In genomic region chr10:70761031-70761601, GRCh38 we compare ENCODE assay signal across 14 cellular contexts. TPM values are rescaled to one million over a fixed set of nuclear protein-coding genes. Genes with fewer than 3 reads are reported as not detected.
DNase-seq lines count a peak whose midpoint lies in the region; ATAC-seq and TF ChIP-seq lines count a peak whose summit lies in the region.
"Had no signal": no experiment of that assay in that cellular context is flagged by ENCODE, and none has a peak within 500 bp of the region (broad histone marks: within the 10 kb centered on the region; RNA-seq: fewer than 3 reads in every experiment).

No MANE protein-coding gene starts in this region.

- 83 to 85% methylated on average over 6 of the region's 7 CpGs for WGBS in thyroid gland, 2 donors

- TF ChIP-seq CTCF in BE2C (IDR thresholded peaks at IDR 0.05; ENCODE audit: low read depth, low read length) (peak; percentile 33), choroid plexus epithelial cell (conservative IDR thresholded peaks at IDR 0.05; ENCODE audit: low read depth, low read length) (peak; percentile 74), thyroid gland (IDR thresholded peaks at IDR 0.05) (peak in 1 of 6 experiments; percentile 12)

- intact Hi-C loops in thyroid gland (cut with DNase I), result loop anchor here (5.0 kb wide), 1 partner anchor 199 kb away; no protein-coding TSS in a partner anchor

- H3K9me3 ChIP-seq in BE2C (no peaks in the 10 kb centered on the region), thyroid gland (no peaks in the 10 kb centered on the region)

- ATAC-seq in GM19455 (IDR thresholded peaks at IDR 0.05; ENCODE audit: unreplicated experiment), result no peak
- ATAC-seq in GM21723 (IDR thresholded peaks at IDR 0.05; ENCODE audit: unreplicated experiment), result no peak

- TF ChIP-seq POLR2A in thyroid gland (IDR thresholded peaks at IDR 0.05), result no peak

- H3K27me3 ChIP-seq in BE2C (no peaks in the 10 kb centered on the region), thyroid gland (no peaks in the 10 kb centered on the region)

- no peak for TF ChIP-seq EP300 in Ishikawa (IDR thresholded peaks at IDR 0.05; ENCODE audit: borderline replicate concordance)

- H3K36me3 ChIP-seq in BE2C (no peaks in the 10 kb centered on the region), thyroid gland (no peaks in the 10 kb centered on the region)

- DNase-seq in BE2C, result no peak
- peak; percentile 79 for DNase-seq in choroid plexus epithelial cell (ENCODE audit: low read depth)
- DNase-seq in lung microvascular endothelial cell (ENCODE audit: low read depth in 2 of 2), result peak; percentile 7 to 9
- no peak for DNase-seq in thyroid gland
- DNase-seq in stimulated activated CD8-positive, alpha-beta memory T cell treated with anti-CD3 and anti-CD28 coated beads, Interleukin-4, amount 100 ng/mL, for 48 hours, result no peak
- DNase-seq: CD4-positive, alpha-beta T cell; OCI-M1; T-helper 9 cell had no signal

- peak; percentile 45 for TF ChIP-seq RAD21 in Ishikawa (IDR thresholded peaks at IDR 0.05; ENCODE audit: low read depth)

- H3K4me1 ChIP-seq in BE2C (peaks cover 7% of the 10 kb centered on the region; the same call in 1 of the 2 replicates), thyroid gland (peaks cover 5 to 15% of the 10 kb centered on the region in 2 donors)
- H3K4me1 ChIP-seq: parathyroid adenoma had no signal

- no peak overlapping the region for H3K4me3 ChIP-seq in BE2C (ENCODE audit: low read depth, low read length)
- no peak overlapping the region for H3K4me3 ChIP-seq in choroid plexus epithelial cell (ENCODE audit: low read depth, low read length)
- no peak overlapping the region for H3K4me3 ChIP-seq in thyroid gland (replicated peaks in 1 of 3)

- no peak overlapping the region for H3K27ac ChIP-seq in thyroid gland
- H3K27ac ChIP-seq: parathyroid adenoma had no signal

TF ChIP-seq in Ishikawa, 13 proteins besides CTCF, POLR2A, EP300 and RAD21:
- no peak for TF ChIP-seq NFIC (IDR thresholded peaks at IDR 0.05)
- TF ChIP-seq FOXM1 (IDR thresholded peaks at IDR 0.05; ENCODE audit: borderline replicate concordance, low read depth), result no peak
- no peak for TF ChIP-seq REST (IDR thresholded peaks at IDR 0.05; ENCODE audit: low read depth)
- no peak for TF ChIP-seq CREB1 (IDR thresholded peaks at IDR 0.05; ENCODE audit: low read depth)
- no peak for TF ChIP-seq MAX (IDR thresholded peaks at IDR 0.05)
- TF ChIP-seq TEAD4 (IDR thresholded peaks at IDR 0.05), result no peak

RNA-seq across cellular contexts. Expression of gene TBATA, which starts 24.1 kb away (rescaled TPM):
- polyA plus RNA-seq in BE2C (2012; ENCODE audit: insufficient read depth, insufficient read length, low read depth), result not detected
- total RNA-seq in lung microvascular endothelial cell, result not detected in 2 replicates
- not detected for total RNA-seq in thyroid gland
- total RNA-seq: CD4-positive, alpha-beta T cell; kidney epithelial cell had no signal
- polyA plus RNA-seq: esophagus had no signal

RNA-seq across cellular contexts. Expression of gene SGPL1, which starts 54.6 kb away (rescaled TPM):
- polyA plus RNA-seq in BE2C (2012; ENCODE audit: insufficient read depth, insufficient read length, low read depth), result 22.7 TPM
- total RNA-seq in lung microvascular endothelial cell, result 8.1 and 16.5 TPM in 2 replicates
- total RNA-seq in thyroid gland, result 10 to 100 TPM; 40.6 to 64.4 (median 46.1) TPM

Comparison
In these comparisons a context has a peak if more than half of its experiments do, and no peak if none do; other contexts are left out.
1. DNase-seq: peak in choroid plexus epithelial cell (single experiment) and lung microvascular endothelial cell (2 of 2); none in BE2C (single experiment), thyroid gland (0 of 2) and stimulated activated CD8-positive, alpha-beta memory T cell treated with anti-CD3 and anti-CD28 coated beads, Interleukin-4, amount 100 ng/mL, for 48 hours (single experiment).